Comparison of ENCODE assay signal across 1 cellular context in genomic region chr6:37110455-37111155, GRCh38.
A peak's percentile ranks its signal among the peaks of the same experiment; 100 is the strongest.
TF ChIP-seq lines count a peak whose summit lies in the region.

No MANE protein-coding gene starts in this region.

TF ChIP-seq in HepG2, 621 proteins besides CTCF, POLR2A, EP300 and RAD21 (continued from another document and continues in another):
- TF ChIP-seq E2F2 (CRISPR knock-in tag; IDR thresholded peaks at IDR 0.05; ENCODE audit: borderline replicate concordance) (no peak), NR0B2 (CRISPR knock-in tag; IDR thresholded peaks at IDR 0.05) (no peak), REL (CRISPR knock-in tag; conservative IDR thresholded peaks at IDR 0.05) (no peak), ZNF354B (CRISPR knock-in tag; IDR thresholded peaks at IDR 0.05) (no peak), MED1 (CRISPR knock-in tag; IDR thresholded peaks at IDR 0.05) (peak; percentile 97), ZBTB25 (CRISPR knock-in tag; IDR thresholded peaks at IDR 0.05) (peak; percentile 79; the same call in 1 of the 2 replicates), CBX2 (IDR thresholded peaks at IDR 0.05; ENCODE audit: low read depth, low read length) (no peak), CBX2 (CRISPR knock-in tag; IDR thresholded peaks at IDR 0.05; ENCODE audit: low read depth) (no peak), CSRNP1 (CRISPR knock-in tag; IDR thresholded peaks at IDR 0.05) (no peak), DZIP1 (CRISPR knock-in tag; IDR thresholded peaks at IDR 0.05) (no peak), PAX8 (CRISPR knock-in tag; IDR thresholded peaks at IDR 0.05; ENCODE audit: borderline replicate concordance) (no peak), ETS1 (CRISPR knock-in tag; IDR thresholded peaks at IDR 0.05) (no peak), CCDC6 (CRISPR knock-in tag; IDR thresholded peaks at IDR 0.05) (peak; percentile 44; the same call in 1 of the 2 replicates), HOMEZ (CRISPR knock-in tag; IDR thresholded peaks at IDR 0.05; ENCODE audit: low read depth) (peak; percentile 64; the same call in 1 of the 2 replicates), SKI (IDR thresholded peaks at IDR 0.05; ENCODE audit: partially characterized antibody) (peak; percentile 81), FOXC1 (CRISPR knock-in tag; IDR thresholded peaks at IDR 0.05; ENCODE audit: borderline replicate concordance) (no peak; the same call in 1 of the 2 replicates), REXO4 (CRISPR knock-in tag; IDR thresholded peaks at IDR 0.05; ENCODE audit: borderline replicate concordance) (no peak), HNF4A (CRISPR knock-in tag; IDR thresholded peaks at IDR 0.05) (peak; percentile 88), ZNF724P (CRISPR knock-in tag; IDR thresholded peaks at IDR 0.05; ENCODE audit: borderline replicate concordance) (no peak), PHF20 (CRISPR knock-in tag; IDR thresholded peaks at IDR 0.05) (no peak), ZNF740 (CRISPR knock-in tag; IDR thresholded peaks at IDR 0.05) (no peak; the same call in 1 of the 2 replicates), ZNF644 (CRISPR knock-in tag; IDR thresholded peaks at IDR 0.05; ENCODE audit: low read depth) (peak; percentile 54; the same call in 1 of the 2 replicates), ZNF512B (CRISPR knock-in tag; IDR thresholded peaks at IDR 0.05; ENCODE audit: borderline replicate concordance) (no peak; the same call in 1 of the 2 replicates), NBN (conservative IDR thresholded peaks at IDR 0.05) (no peak), ATF1 (CRISPR knock-in tag; IDR thresholded peaks at IDR 0.05) (peak; percentile 64; the same call in 1 of the 2 replicates), ZNF264 (CRISPR knock-in tag; IDR thresholded peaks at IDR 0.05) (peak; percentile 35; the same call in 1 of the 2 replicates), PPARG (CRISPR knock-in tag; conservative IDR thresholded peaks at IDR 0.05) (peak; percentile 98), BCL6 (CRISPR knock-in tag; IDR thresholded peaks at IDR 0.05) (peak; percentile 97), KDM3A (CRISPR knock-in tag; IDR thresholded peaks at IDR 0.05; ENCODE audit: low read depth) (peak; percentile 68; the same call in 1 of the 2 replicates), CENPT (CRISPR knock-in tag; IDR thresholded peaks at IDR 0.05; ENCODE audit: low read depth) (no peak), ZHX2 (IDR thresholded peaks at IDR 0.05; ENCODE audit: low read depth) (no peak), ZHX2 (CRISPR knock-in tag; IDR thresholded peaks at IDR 0.05; ENCODE audit: borderline replicate concordance) (no peak), ZBTB49 (CRISPR knock-in tag; IDR thresholded peaks at IDR 0.05; ENCODE audit: borderline replicate concordance) (no peak)
